In genomic region chr6:45845546-45845945, GRCh38 we compare ENCODE assay signal across 22 cellular contexts.
A peak's percentile ranks its signal among the peaks of the same experiment; 100 is the strongest.
DNase-seq lines count a peak whose midpoint lies in the region; ATAC-seq lines count a peak whose summit lies in the region.
"Had no signal": no experiment of that assay in that cellular context is flagged by ENCODE, and none has a peak within 500 bp of the region (broad histone marks: within the 10 kb centered on the region; RNA-seq: fewer than 3 reads in every experiment).

No MANE protein-coding gene starts in this region.

- H3K27ac ChIP-seq in epithelial cell of prostate, result peak overlapping the region; percentile 47
- H3K27ac ChIP-seq: 22Rv1, psoas muscle, testis had no signal

- DNase-seq in DMS79 treated with DMSO at 0.1 percent for 48 hours (lab: John Stamatoyannopoulos, UW), result peak; percentile 20
- DNase-seq in DMS79 (lab: John Stamatoyannopoulos, UW), result no peak
- peak; percentile 68 for DNase-seq in RPMI7951 (ENCODE audit: low read depth)
- peak; percentile 22 for DNase-seq in epithelial cell of prostate (ENCODE audit: low read depth, low spot score)
- DNase-seq in stromal cell of bone marrow (ENCODE audit: low read depth), result peak; percentile 12
- no peak for DNase-seq in OCI-M2 (lab: John Stamatoyannopoulos, UW; ENCODE audit: unreplicated experiment)
- DNase-seq in stimulated activated CD4-positive, alpha-beta T cell treated with anti-CD3 and anti-CD28 coated beads, Interleukin-12 subunit alpha, Interleukin-12 subunit beta, amount 100 ng/mL, for 4 hours, result no peak
- DNase-seq: activated CD4-positive, CD25-positive, alpha-beta regulatory T cell treated with anti-CD3 and anti-CD28 coated beads, Interleukin-2, amount 50 U/mL, for 72 hours; activated naive CD8-positive, alpha-beta T cell treated with anti-CD3 and anti-CD28 coated beads, Interleukin-2, amount 10 ng/mL, durations not matched to agents 7 days and 5 days; central memory CD4-positive, alpha-beta T cell; effector memory CD4-positive, alpha-beta T cell; H9; left cardiac atrium; midbrain; NCI-H2081; nephron progenitor cell; psoas muscle; SHP77 treated with DMSO at 0.1 percent for 48 hours; testis had no signal

- no peak for ATAC-seq in GM18517 (IDR thresholded peaks at IDR 0.05; ENCODE audit: unreplicated experiment)
- ATAC-seq: activated T-helper 17 cell treated with anti-CD3 and anti-CD28 coated beads, Interleukin-2, amount 50 U/mL, for 72 hours; psoas muscle had no signal

Comparison
In these comparisons a context has a peak if more than half of its experiments do, and no peak if none do; other contexts are left out.
1. DNase-seq: peak in DMS79 treated with DMSO at 0.1 percent for 48 hours (single experiment), RPMI7951 (single experiment), epithelial cell of prostate (single experiment) and stromal cell of bone marrow (single experiment); none in DMS79 (single experiment), OCI-M2 (single experiment) and stimulated activated CD4-positive, alpha-beta T cell treated with anti-CD3 and anti-CD28 coated beads, Interleukin-12 subunit alpha, Interleukin-12 subunit beta, amount 100 ng/mL, for 4 hours (single experiment).